In genomic region chr7:92276486-92276885, GRCh38 we compare ENCODE assay signal across 10 cellular contexts.
DNase-seq lines count a peak whose midpoint lies in the region; ATAC-seq and TF ChIP-seq lines count a peak whose summit lies in the region.
"Had no signal": no experiment of that assay in that cellular context is flagged by ENCODE, and none has a peak within 500 bp of the region (broad histone marks: within the 10 kb centered on the region; RNA-seq: fewer than 3 reads in every experiment).

No MANE protein-coding gene starts in this region.

- no peaks in the 10 kb centered on the region for H3K9me3 ChIP-seq in WERI-Rb-1 (ENCODE audit: severe bottlenecking)
- H3K9me3 ChIP-seq: pancreas had no signal

- ATAC-seq in GM19025 (IDR thresholded peaks at IDR 0.05; ENCODE audit: low read depth, unreplicated experiment) (peak; percentile 79), GM21737 (IDR thresholded peaks at IDR 0.05; ENCODE audit: unreplicated experiment) (peak; percentile 76), HG03439 (IDR thresholded peaks at IDR 0.05; ENCODE audit: unreplicated experiment) (peak; percentile 81)
- ATAC-seq: pancreas had no signal

- DNase-seq in erythroblast (lab: John Stamatoyannopoulos, UW) (peak; percentile 30 to 77), cortex of kidney (lab: John Stamatoyannopoulos, UW) (no peak), CD1c-positive myeloid dendritic cell (ENCODE audit: extremely low spot score) (no peak), WERI-Rb-1 (no peak)
- DNase-seq: GDM1, NCI-H774, pancreas had no signal

- no peaks in the 10 kb centered on the region for H3K27me3 ChIP-seq in WERI-Rb-1 (ENCODE audit: insufficient read depth, low read depth, severe bottlenecking)
- H3K27me3 ChIP-seq: pancreas had no signal

- no peak for TF ChIP-seq POLR2A in erythroblast (IDR thresholded peaks at IDR 0.05; ENCODE audit: low read length)

- no peak overlapping the region for H3K27ac ChIP-seq in WERI-Rb-1
- H3K27ac ChIP-seq: pancreas had no signal

- no peaks in the 10 kb centered on the region for H3K36me3 ChIP-seq in WERI-Rb-1
- H3K36me3 ChIP-seq: pancreas had no signal

- TF ChIP-seq CTCF in WERI-Rb-1 (IDR thresholded peaks at IDR 0.05; ENCODE audit: low read depth, low read length), result no peak

- no peak overlapping the region for H3K4me3 ChIP-seq in WERI-Rb-1 (ENCODE audit: low read depth, low read length)
- H3K4me3 ChIP-seq: pancreas had no signal

Comparison
In these comparisons a context has a peak if more than half of its experiments do, and no peak if none do; other contexts are left out.
1. DNase-seq: peak in erythroblast (2 of 2); none in cortex of kidney (single experiment), CD1c-positive myeloid dendritic cell (single experiment) and WERI-Rb-1 (single experiment).
2. Peak in every context shown above with its lines, with median percentiles within 50 percentile points of each other: ATAC-seq.